Comparison of ENCODE assay signal across 26 cellular contexts in genomic region chr13:43935878-43936277, GRCh38. TPM values are rescaled to one million over a fixed set of nuclear protein-coding genes. Genes with fewer than 3 reads are reported as not detected.
DNase-seq lines count a peak whose midpoint lies in the region; ATAC-seq, FAIRE-seq and TF ChIP-seq lines count a peak whose summit lies in the region.
"Had no signal": no experiment of that assay in that cellular context is flagged by ENCODE, and none has a peak within 500 bp of the region (broad histone marks: within the 10 kb centered on the region; RNA-seq: fewer than 3 reads in every experiment).

No MANE protein-coding gene starts in this region.

- CTCF ChIA-PET in A673 (lab: Charles Lee), result no interaction called here

- no TSS peak for BruUV-seq in A673 (replicated peaks; lab: Mats Ljungman, UMichigan)

- H3K27ac ChIP-seq in A673 (ENCODE audit: low read depth, low read length, poor library complexity, severe bottlenecking), result no peak overlapping the region
- H3K27ac ChIP-seq in GM23248, result no peak overlapping the region
- H3K27ac ChIP-seq in brain microvascular endothelial cell, result no peak overlapping the region
- no peak overlapping the region for H3K27ac ChIP-seq in kidney (ENCODE audit: low read depth in 2 of 2, low read length in 2 of 2)
- H3K27ac ChIP-seq: pancreas, skin epidermis, testis, WERI-Rb-1 had no signal

- H3K4me1 ChIP-seq in A673 (ENCODE audit: insufficient read depth, low read length, poor library complexity, severe bottlenecking), result no peaks in the 10 kb centered on the region
- no peaks in the 10 kb centered on the region for H3K4me1 ChIP-seq in GM23248 (ENCODE audit: insufficient read depth)
- no peaks in the 10 kb centered on the region for H3K4me1 ChIP-seq in kidney (ENCODE audit: control insufficient read depth in 1 of 2, insufficient read depth in 1 of 2, low read depth in 1 of 2, low read length in 2 of 2)
- H3K4me1 ChIP-seq: pancreas had no signal

- 0 to 7% methylated on average over 1 of the region's 1 CpG for WGBS in GM23248 (ENCODE audit: low coverage in 1 of 2, low lambda C conversion rate in 2 of 2, missing lambda C conversion rate in 2 of 2), 2 experiments

- POLR2A ChIA-PET in A673 (lab: Charles Lee; ENCODE audit: low non-redundant PET), result no interaction called here

- in situ Hi-C loops in GM23248 (cut with MboI) (no loop called here), brain microvascular endothelial cell (cut with HindIII; ENCODE audit: low pct_ligation_motif_present, low sequenced_read_pairs) (no loop called here)

- DNase-seq in A673 (ENCODE audit: low spot score), result peak; percentile 1
- DNase-seq in GM23248, result peak; percentile 53
- peak; percentile 5 for DNase-seq in brain microvascular endothelial cell
- DNase-seq in fibroblast of the aortic adventitia (ENCODE audit: low read depth), result peak; percentile 16
- DNase-seq in DMS 273 (lab: John Stamatoyannopoulos, UW; ENCODE audit: unreplicated experiment), result no peak
- no peak for DNase-seq in iPS-NIHi7 (ENCODE audit: extremely low spot score)
- DNase-seq in kidney, result no peak
- DNase-seq: activated CD4-positive, alpha-beta T cell treated with anti-CD3 and anti-CD28 coated beads, Interleukin-2, amount 10 ng/mL, durations not matched to agents 7 days and 5 days; activated effector memory CD4-positive, alpha-beta T cell treated with Interleukin-2 at 50 U/mL for 16 hours; aorta; CD8-positive, alpha-beta memory T cell; central memory CD4-positive, alpha-beta T cell; DMS153; endodermal cell; NCI-H2107; nephron progenitor cell; pancreas; stimulated activated naive B cell treated with anti-CD40 and anti-IgM and Interleukin-4, amounts not matched to agents 10 μg/mL and 1 μg/mL and 100 μg/mL, for 72 hours; T1000; testis; WERI-Rb-1 had no signal

- no peak overlapping the region for H2AFZ ChIP-seq in GM23248

- H3K9me3 ChIP-seq in A673 (ENCODE audit: low read depth, low read length, poor library complexity, severe bottlenecking) (no peaks in the 10 kb centered on the region), GM23248 (ENCODE audit: low read depth) (no peaks in the 10 kb centered on the region), kidney (ENCODE audit: control insufficient read depth in 1 of 2, low read length in 2 of 2) (no peaks in the 10 kb centered on the region)
- H3K9me3 ChIP-seq: pancreas, testis had no signal

- no peaks in the 10 kb centered on the region for H3K9me2 ChIP-seq in GM23248 (ENCODE audit: insufficient read depth)

- ATAC-seq in GM18520 (IDR thresholded peaks at IDR 0.05; ENCODE audit: unreplicated experiment), result no peak
- ATAC-seq: esophagus mucosa; HepG2; stimulated activated naive B cell treated with anti-CD40 and anti-IgM and Interleukin-4, amounts not matched to agents 10 μg/mL and 1 μg/mL and 100 μg/mL, for 72 hours had no signal

- H3K79me2 ChIP-seq in GM23248 (ENCODE audit: insufficient read depth), result no peaks in the 10 kb centered on the region

- intact Hi-C loops in A673 (cut with micrococcal nuclease; ENCODE audit: unreplicated experiment), result no loop called here
- intact Hi-C loops in kidney (cut with DNase I), result no loop called here

- H3F3A ChIP-seq in GM23248 (ENCODE audit: insufficient read depth), result no peaks in the 10 kb centered on the region

- H3K4me3 ChIP-seq in A673 (ENCODE audit: low read depth, low read length, poor library complexity, severe bottlenecking) (no peak overlapping the region), GM23248 (no peak overlapping the region), brain microvascular endothelial cell (ENCODE audit: low read depth, low read length) (no peak overlapping the region), fibroblast of the aortic adventitia (ENCODE audit: low read depth, low read length) (no peak overlapping the region), kidney (ENCODE audit: low read length in 2 of 2) (no peak overlapping the region)
- H3K4me3 ChIP-seq: pancreas, skin epidermis, testis had no signal

- H3K36me3 ChIP-seq in A673 (ENCODE audit: insufficient read depth, low read length, poor library complexity, severe bottlenecking), result no peaks in the 10 kb centered on the region
- no peaks in the 10 kb centered on the region for H3K36me3 ChIP-seq in GM23248 (ENCODE audit: low read depth)
- no peaks in the 10 kb centered on the region for H3K36me3 ChIP-seq in brain microvascular endothelial cell (replicated peaks)
- no peaks in the 10 kb centered on the region for H3K36me3 ChIP-seq in kidney (ENCODE audit: control insufficient read depth in 1 of 2, insufficient read depth in 2 of 2, low read length in 2 of 2)
- H3K36me3 ChIP-seq: pancreas, WERI-Rb-1 had no signal

- no peak for TF ChIP-seq CTCF in A673 (conservative IDR thresholded peaks at IDR 0.05; ENCODE audit: low read depth, low read length)
- no peak for TF ChIP-seq CTCF in brain microvascular endothelial cell (IDR thresholded peaks at IDR 0.05; ENCODE audit: low read depth, low read length, missing control alignments)
- no peak for TF ChIP-seq CTCF in fibroblast of the aortic adventitia (IDR thresholded peaks at IDR 0.05; ENCODE audit: insufficient read depth, low read length)
- TF ChIP-seq CTCF in kidney (IDR thresholded peaks at IDR 0.05; ENCODE audit: borderline replicate concordance, extremely low read depth, insufficient read depth), result no peak

- no peak overlapping the region for H3K4me2 ChIP-seq in GM23248 (ENCODE audit: unreplicated experiment)

- no peak for FAIRE-seq in kidney (lab: Jason Lieb, UNC)
- FAIRE-seq: HepG2, pancreas, RCC 7860 had no signal

- H3K27me3 ChIP-seq in A673 (replicated peaks; ENCODE audit: insufficient read depth, low read depth, low read length, poor library complexity) (no peaks in the 10 kb centered on the region), GM23248 (replicated peaks; ENCODE audit: insufficient read depth) (peaks cover 36% of the 10 kb centered on the region), brain microvascular endothelial cell (replicated peaks) (no peaks in the 10 kb centered on the region)
- H3K27me3 ChIP-seq: pancreas, testis had no signal

- H3K9ac ChIP-seq in GM23248 (no peak overlapping the region), kidney (ENCODE audit: low read length in 2 of 2) (no peak overlapping the region)

- H4K20me1 ChIP-seq in GM23248 (ENCODE audit: insufficient read depth), result no peaks in the 10 kb centered on the region

RNA-seq across cellular contexts. Expression of gene LACC1, which starts 56.2 kb away (rescaled TPM):
- total RNA-seq in A673 (2021) (0.47 and 0.59 TPM in 2 replicates), fibroblast of the aortic adventitia (ENCODE audit: low replicate concordance) (22.9 and 32.9 TPM in 2 replicates), kidney (12.2 TPM)
- total RNA-seq in GM23248 (2014; rRNA removed; shearing (Covaris generic)), result 8.2 and 21.2 TPM in 2 replicates
- polyA plus RNA-seq in GM23248 (2016; fragmentation: Nextera tagmentation; extraction: Ambion mirVana) (6.4 TPM in 2 replicates), kidney (ENCODE audit: insufficient read depth, low read depth, low replicate concordance) (3.1 TPM)

RNA-seq across cellular contexts. Expression of gene CCDC122, which starts 56.3 kb away (rescaled TPM):
- 1.2 and 2.6 TPM in 2 replicates for total RNA-seq in A673 (2021)
- total RNA-seq in GM23248 (2014; rRNA removed; shearing (Covaris generic)), result 1.3 and 7.6 TPM in 2 replicates
- polyA plus RNA-seq in GM23248 (2016; fragmentation: Nextera tagmentation; extraction: Ambion mirVana), result 4.1 and 4.8 TPM in 2 replicates
- total RNA-seq in fibroblast of the aortic adventitia (ENCODE audit: low replicate concordance), result 1.1 and 11.2 TPM in 2 replicates
- total RNA-seq in kidney, result 11.7 TPM
- polyA plus RNA-seq in kidney (ENCODE audit: insufficient read depth, low read depth, low replicate concordance), result 4.3 TPM

Comparison
In these comparisons a context has a peak if more than half of its experiments do, and no peak if none do; other contexts are left out.
1. DNase-seq: peak in A673 (single experiment), GM23248 (single experiment), brain microvascular endothelial cell (single experiment) and fibroblast of the aortic adventitia (single experiment); none in DMS 273 (single experiment), iPS-NIHi7 (single experiment) and kidney (single experiment).